Comparison of ENCODE assay signal across 11 cellular contexts in the genomic region with DNA sequence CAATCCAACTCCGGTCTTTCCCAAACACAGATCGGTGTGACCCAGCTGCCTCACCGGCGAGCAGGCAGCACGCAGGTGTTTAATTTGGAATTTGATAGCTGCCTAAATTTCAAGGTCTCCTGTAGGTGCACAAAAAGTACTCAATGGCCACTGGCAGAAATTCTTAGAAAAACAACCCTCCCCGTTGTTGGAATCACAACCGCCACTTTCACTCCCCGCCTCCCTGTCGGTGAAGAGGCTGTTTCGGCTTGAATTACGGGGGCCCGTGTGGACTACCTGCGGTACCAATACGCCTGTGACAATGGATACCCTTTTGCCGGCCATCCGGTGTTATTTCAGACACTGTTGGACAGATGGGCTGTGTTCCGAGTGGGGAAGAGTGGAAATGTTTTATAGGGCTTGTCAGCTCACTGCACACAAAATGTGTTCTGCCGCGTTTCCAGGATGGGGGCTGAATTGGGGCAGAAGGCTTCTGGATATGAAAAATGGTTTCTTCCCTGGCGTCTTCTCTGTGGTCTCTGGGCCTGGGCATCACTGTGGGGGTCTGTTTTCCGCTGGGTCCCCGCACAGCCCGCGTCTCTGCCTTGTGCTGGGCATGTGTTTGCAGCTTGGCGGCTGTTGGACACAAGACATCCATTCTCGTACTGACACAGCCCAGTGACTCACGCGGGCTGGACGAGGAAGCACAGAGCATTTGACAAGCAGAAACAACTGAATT. TPM values are rescaled to one million over a fixed set of nuclear protein-coding genes. Genes with fewer than 3 reads are reported as not detected.
DNase-seq lines count a peak whose midpoint lies in the region; ATAC-seq and TF ChIP-seq lines count a peak whose summit lies in the region.
"Had no signal": no experiment of that assay in that cellular context is flagged by ENCODE, and none has a peak within 500 bp of the region (broad histone marks: within the 10 kb centered on the region; RNA-seq: fewer than 3 reads in every experiment).

No MANE protein-coding gene starts in this region.

- DNase-seq in AG08396 (ENCODE audit: low spot score): peak; percentile 34
- peak; percentile 87 for DNase-seq in NCI-H128 (lab: John Stamatoyannopoulos, UW; ENCODE audit: unreplicated experiment)
- peak; percentile 6 for DNase-seq in amniotic epithelial cell (ENCODE audit: low read depth)
- peak; percentile 59 to 69 (median 61) for DNase-seq in mucosa of descending colon
- DNase-seq: activated naive CD4-positive, alpha-beta T cell treated with anti-CD3 and anti-CD28 coated beads for 36 hours; CD8-positive, alpha-beta T cell had no signal

- no peaks in the 10 kb centered on the region for H3K9me3 ChIP-seq in mucosa of descending colon

- ATAC-seq in mucosa of descending colon (peak; percentile 85), GM18870 (IDR thresholded peaks at IDR 0.05; ENCODE audit: unreplicated experiment) (no peak), HG02678 (IDR thresholded peaks at IDR 0.05; ENCODE audit: unreplicated experiment) (no peak), GM21717 (IDR thresholded peaks at IDR 0.05; ENCODE audit: unreplicated experiment) (no peak), GM21515 (IDR thresholded peaks at IDR 0.05; ENCODE audit: unreplicated experiment) (no peak)
- ATAC-seq: CD8-positive, alpha-beta T cell; sciatic nerve had no signal

- H3K4me3 ChIP-seq in mucosa of descending colon: no peak overlapping the region

- intact Hi-C loops in mucosa of descending colon (cut with DNase I, micrococcal nuclease): no loop called here

- no peaks in the 10 kb centered on the region for H3K36me3 ChIP-seq in mucosa of descending colon (ENCODE audit: low read depth)

- no peak for TF ChIP-seq CTCF in mucosa of descending colon (IDR thresholded peaks at IDR 0.05)

- no peaks in the 10 kb centered on the region for H3K4me1 ChIP-seq in mucosa of descending colon (ENCODE audit: low read depth)

RNA-seq across cellular contexts. Expression of gene ZIC5, which starts 45.4 kb away (rescaled TPM):
- not detected for total RNA-seq in mucosa of descending colon
- total RNA-seq: activated naive CD4-positive, alpha-beta T cell treated with anti-CD3 and anti-CD28 coated beads for 36 hours; CD8-positive, alpha-beta T cell; sciatic nerve had no signal

RNA-seq across cellular contexts. Expression of gene ZIC2, which starts 55.4 kb away (rescaled TPM):
- total RNA-seq in mucosa of descending colon: under 1 TPM in 2 of 3 donors, not detected in 1; 0.09 to 0.31 TPM
- total RNA-seq: activated naive CD4-positive, alpha-beta T cell treated with anti-CD3 and anti-CD28 coated beads for 36 hours; CD8-positive, alpha-beta T cell; sciatic nerve had no signal

Comparison
In these comparisons a context has a peak if more than half of its experiments do, and no peak if none do; other contexts are left out.
1. DNase-seq: peak in every context shown above with its lines; median percentile 87 in NCI-H128; 61 in mucosa of descending colon; 34 in AG08396; 6 in amniotic epithelial cell.